ENCODE assay signal across 8 cellular contexts in genomic region chr10:128816726-128817125, GRCh38.
"Had no signal": no experiment of that assay in that cellular context is flagged by ENCODE, and none has a peak within 500 bp of the region (broad histone marks: within the 10 kb centered on the region; RNA-seq: fewer than 3 reads in every experiment).

No MANE protein-coding gene starts in this region.

- H3K4me3 Mint-ChIP-seq: GM23338, H9, HFFc6 had no signal

- ATAC-seq: GM23338, HCT116 had no signal

- DNase-seq: GM23248, GOT3, H7, H9, HCEC 1CT, HFFc6 had no signal

- H3K9me3 Mint-ChIP-seq: GM23338, H9 had no signal

- H3K27ac Mint-ChIP-seq: GM23338, H9, HFFc6 had no signal
